ENCODE assay signal across 2 cellular contexts in the genomic region with DNA sequence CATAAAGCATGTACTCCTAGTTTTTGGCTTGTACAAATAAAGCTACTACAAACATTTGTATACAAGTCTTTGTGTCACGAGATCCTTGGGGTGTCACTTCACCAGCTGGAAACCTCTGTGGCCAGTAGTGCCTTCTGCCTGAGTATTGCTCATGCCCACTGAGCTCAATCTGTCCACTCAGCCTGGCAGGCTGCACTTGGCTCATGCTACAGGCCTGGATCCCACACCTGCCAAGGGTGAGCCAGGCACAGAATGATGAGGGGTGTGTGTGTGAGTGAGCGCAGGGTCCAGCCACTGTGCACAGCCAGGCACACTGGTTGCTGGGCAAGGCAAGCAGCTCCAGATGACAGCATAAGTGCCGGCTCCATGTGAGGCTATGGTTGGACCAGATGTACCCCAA.
TF ChIP-seq lines count a peak whose summit lies in the region.

No MANE protein-coding gene starts in this region.

TF ChIP-seq in liver, 16 proteins besides CTCF, POLR2A, EP300 and RAD21:
- TF ChIP-seq RXRA (IDR thresholded peaks at IDR 0.05), result no peak
- TF ChIP-seq NR2F2 (IDR thresholded peaks at IDR 0.05), result no peak
- no peak for TF ChIP-seq YY1 (IDR thresholded peaks at IDR 0.05)
- TF ChIP-seq JUND (IDR thresholded peaks at IDR 0.05), result no peak
- TF ChIP-seq, protein P1, sequence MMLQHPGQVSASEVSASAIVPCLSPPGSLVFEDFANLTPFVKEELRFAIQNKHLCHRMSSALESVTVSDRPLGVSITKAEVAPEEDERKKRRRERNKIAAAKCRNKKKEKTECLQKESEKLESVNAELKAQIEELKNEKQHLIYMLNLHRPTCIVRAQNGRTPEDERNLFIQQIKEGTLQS (IDR thresholded peaks at IDR 0.05), result no peak
- TF ChIP-seq EGR1 (IDR thresholded peaks at IDR 0.05; ENCODE audit: low read depth in 2 of 2), result no peak
- TF ChIP-seq, protein P2, sequence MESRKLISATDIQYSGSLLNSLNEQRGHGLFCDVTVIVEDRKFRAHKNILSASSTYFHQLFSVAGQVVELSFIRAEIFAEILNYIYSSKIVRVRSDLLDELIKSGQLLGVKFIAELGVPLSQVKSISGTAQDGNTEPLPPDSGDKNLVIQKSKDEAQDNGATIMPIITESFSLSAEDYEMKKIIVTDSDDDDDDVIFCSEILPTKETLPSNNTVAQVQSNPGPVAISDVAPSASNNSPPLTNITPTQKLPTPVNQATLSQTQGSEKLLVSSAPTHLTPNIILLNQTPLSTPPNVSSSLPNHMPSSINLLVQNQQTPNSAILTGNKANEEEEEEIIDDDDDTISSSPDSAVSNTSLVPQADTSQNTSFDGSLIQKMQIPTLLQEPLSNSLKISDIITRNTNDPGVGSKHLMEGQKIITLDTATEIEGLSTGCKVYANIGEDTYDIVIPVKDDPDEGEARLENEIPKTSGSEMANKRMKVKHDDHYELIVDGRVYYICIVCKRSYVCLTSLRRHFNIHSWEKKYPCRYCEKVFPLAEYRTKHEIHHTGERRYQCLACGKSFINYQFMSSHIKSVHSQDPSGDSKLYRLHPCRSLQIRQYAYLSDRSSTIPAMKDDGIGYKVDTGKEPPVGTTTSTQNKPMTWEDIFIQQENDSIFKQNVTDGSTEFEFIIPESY (IDR thresholded peaks at IDR 0.05), result no peak
- no peak for TF ChIP-seq TAF1 (conservative IDR thresholded peaks at IDR 0.05)
- no peak for TF ChIP-seq GABPA (IDR thresholded peaks at IDR 0.05 in 1 of 2, conservative IDR thresholded peaks at IDR 0.05 in 1 of 2)
- TF ChIP-seq, protein P3, sequence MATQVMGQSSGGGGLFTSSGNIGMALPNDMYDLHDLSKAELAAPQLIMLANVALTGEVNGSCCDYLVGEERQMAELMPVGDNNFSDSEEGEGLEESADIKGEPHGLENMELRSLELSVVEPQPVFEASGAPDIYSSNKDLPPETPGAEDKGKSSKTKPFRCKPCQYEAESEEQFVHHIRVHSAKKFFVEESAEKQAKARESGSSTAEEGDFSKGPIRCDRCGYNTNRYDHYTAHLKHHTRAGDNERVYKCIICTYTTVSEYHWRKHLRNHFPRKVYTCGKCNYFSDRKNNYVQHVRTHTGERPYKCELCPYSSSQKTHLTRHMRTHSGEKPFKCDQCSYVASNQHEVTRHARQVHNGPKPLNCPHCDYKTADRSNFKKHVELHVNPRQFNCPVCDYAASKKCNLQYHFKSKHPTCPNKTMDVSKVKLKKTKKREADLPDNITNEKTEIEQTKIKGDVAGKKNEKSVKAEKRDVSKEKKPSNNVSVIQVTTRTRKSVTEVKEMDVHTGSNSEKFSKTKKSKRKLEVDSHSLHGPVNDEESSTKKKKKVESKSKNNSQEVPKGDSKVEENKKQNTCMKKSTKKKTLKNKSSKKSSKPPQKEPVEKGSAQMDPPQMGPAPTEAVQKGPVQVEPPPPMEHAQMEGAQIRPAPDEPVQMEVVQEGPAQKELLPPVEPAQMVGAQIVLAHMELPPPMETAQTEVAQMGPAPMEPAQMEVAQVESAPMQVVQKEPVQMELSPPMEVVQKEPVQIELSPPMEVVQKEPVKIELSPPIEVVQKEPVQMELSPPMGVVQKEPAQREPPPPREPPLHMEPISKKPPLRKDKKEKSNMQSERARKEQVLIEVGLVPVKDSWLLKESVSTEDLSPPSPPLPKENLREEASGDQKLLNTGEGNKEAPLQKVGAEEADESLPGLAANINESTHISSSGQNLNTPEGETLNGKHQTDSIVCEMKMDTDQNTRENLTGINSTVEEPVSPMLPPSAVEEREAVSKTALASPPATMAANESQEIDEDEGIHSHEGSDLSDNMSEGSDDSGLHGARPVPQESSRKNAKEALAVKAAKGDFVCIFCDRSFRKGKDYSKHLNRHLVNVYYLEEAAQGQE (IDR thresholded peaks at IDR 0.05), result no peak
- TF ChIP-seq MAX (IDR thresholded peaks at IDR 0.05), result no peak

TF ChIP-seq in HepG2, 621 proteins besides CTCF, POLR2A, EP300 and RAD21:
- no peak for TF ChIP-seq JDP2 (CRISPR knock-in tag; IDR thresholded peaks at IDR 0.05; ENCODE audit: borderline replicate concordance)
- TF ChIP-seq ONECUT2 (CRISPR knock-in tag; IDR thresholded peaks at IDR 0.05), result no peak
- TF ChIP-seq, protein P4, sequence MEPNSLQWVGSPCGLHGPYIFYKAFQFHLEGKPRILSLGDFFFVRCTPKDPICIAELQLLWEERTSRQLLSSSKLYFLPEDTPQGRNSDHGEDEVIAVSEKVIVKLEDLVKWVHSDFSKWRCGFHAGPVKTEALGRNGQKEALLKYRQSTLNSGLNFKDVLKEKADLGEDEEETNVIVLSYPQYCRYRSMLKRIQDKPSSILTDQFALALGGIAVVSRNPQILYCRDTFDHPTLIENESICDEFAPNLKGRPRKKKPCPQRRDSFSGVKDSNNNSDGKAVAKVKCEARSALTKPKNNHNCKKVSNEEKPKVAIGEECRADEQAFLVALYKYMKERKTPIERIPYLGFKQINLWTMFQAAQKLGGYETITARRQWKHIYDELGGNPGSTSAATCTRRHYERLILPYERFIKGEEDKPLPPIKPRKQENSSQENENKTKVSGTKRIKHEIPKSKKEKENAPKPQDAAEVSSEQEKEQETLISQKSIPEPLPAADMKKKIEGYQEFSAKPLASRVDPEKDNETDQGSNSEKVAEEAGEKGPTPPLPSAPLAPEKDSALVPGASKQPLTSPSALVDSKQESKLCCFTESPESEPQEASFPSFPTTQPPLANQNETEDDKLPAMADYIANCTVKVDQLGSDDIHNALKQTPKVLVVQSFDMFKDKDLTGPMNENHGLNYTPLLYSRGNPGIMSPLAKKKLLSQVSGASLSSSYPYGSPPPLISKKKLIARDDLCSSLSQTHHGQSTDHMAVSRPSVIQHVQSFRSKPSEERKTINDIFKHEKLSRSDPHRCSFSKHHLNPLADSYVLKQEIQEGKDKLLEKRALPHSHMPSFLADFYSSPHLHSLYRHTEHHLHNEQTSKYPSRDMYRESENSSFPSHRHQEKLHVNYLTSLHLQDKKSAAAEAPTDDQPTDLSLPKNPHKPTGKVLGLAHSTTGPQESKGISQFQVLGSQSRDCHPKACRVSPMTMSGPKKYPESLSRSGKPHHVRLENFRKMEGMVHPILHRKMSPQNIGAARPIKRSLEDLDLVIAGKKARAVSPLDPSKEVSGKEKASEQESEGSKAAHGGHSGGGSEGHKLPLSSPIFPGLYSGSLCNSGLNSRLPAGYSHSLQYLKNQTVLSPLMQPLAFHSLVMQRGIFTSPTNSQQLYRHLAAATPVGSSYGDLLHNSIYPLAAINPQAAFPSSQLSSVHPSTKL (CRISPR knock-in tag; IDR thresholded peaks at IDR 0.05), result no peak
- TF ChIP-seq MXD4 (CRISPR knock-in tag; IDR thresholded peaks at IDR 0.05), result no peak
- TF ChIP-seq DZIP1 (CRISPR knock-in tag; IDR thresholded peaks at IDR 0.05), result no peak
- no peak for TF ChIP-seq NR2C2 (CRISPR knock-in tag; IDR thresholded peaks at IDR 0.05; ENCODE audit: borderline replicate concordance)
- TF ChIP-seq NR3C1 (CRISPR knock-in tag; IDR thresholded peaks at IDR 0.05), result no peak
- no peak for TF ChIP-seq STAG1 (CRISPR knock-in tag; IDR thresholded peaks at IDR 0.05)
- no peak for TF ChIP-seq RARA (CRISPR knock-in tag; IDR thresholded peaks at IDR 0.05)
- no peak for TF ChIP-seq FOXO1 (CRISPR knock-in tag; IDR thresholded peaks at IDR 0.05)
- TF ChIP-seq FOXA3 (CRISPR knock-in tag; IDR thresholded peaks at IDR 0.05), result no peak
- TF ChIP-seq ZFAT (CRISPR knock-in tag; conservative IDR thresholded peaks at IDR 0.05), result no peak
- TF ChIP-seq TBL1XR1 (IDR thresholded peaks at IDR 0.05; ENCODE audit: borderline replicate concordance, low read length, partially characterized antibody), result no peak
- no peak for TF ChIP-seq U2AF2 (IDR thresholded peaks at IDR 0.05; ENCODE audit: low read depth, low read length)
- no peak for TF ChIP-seq MXD3 (CRISPR knock-in tag; IDR thresholded peaks at IDR 0.05)
- no peak for TF ChIP-seq ZNF329 (CRISPR knock-in tag; IDR thresholded peaks at IDR 0.05; ENCODE audit: low read depth)
- TF ChIP-seq NFIB (CRISPR knock-in tag; IDR thresholded peaks at IDR 0.05; ENCODE audit: borderline replicate concordance), result no peak
TF ChIP-seq in HepG2: peak in this region for 0.
